10 cellular contexts compared by ENCODE assay signal in genomic region chr4:169080970-169081369, GRCh38.
DNase-seq lines count a peak whose midpoint lies in the region; ATAC-seq, FAIRE-seq and TF ChIP-seq lines count a peak whose summit lies in the region.
"Had no signal": no experiment of that assay in that cellular context is flagged by ENCODE, and none has a peak within 500 bp of the region (broad histone marks: within the 10 kb centered on the region; RNA-seq: fewer than 3 reads in every experiment).

No MANE protein-coding gene starts in this region.

- no peak for TF ChIP-seq POLR2A in ovary (IDR thresholded peaks at IDR 0.05)

- H3K27me3 ChIP-seq in dorsolateral prefrontal cortex, result no peaks in the 10 kb centered on the region
- H3K27me3 ChIP-seq in ovary, result no peaks in the 10 kb centered on the region
- no peaks in the 10 kb centered on the region for H3K27me3 ChIP-seq in small intestine (ENCODE audit: control insufficient read depth in 2 of 2, insufficient read depth in 2 of 2, low read length in 2 of 2)

- H3K4me3 ChIP-seq in dorsolateral prefrontal cortex (peak overlapping the region in 29 of 59 donors; percentile 3 to 36 (median 24)), ovary (no peak overlapping the region), small intestine (ENCODE audit: low read depth in 1 of 2, low read length in 2 of 2) (no peak overlapping the region)

- H3K9me3 ChIP-seq in ovary (no peaks in the 10 kb centered on the region), small intestine (ENCODE audit: control insufficient read depth, low read depth) (no peaks in the 10 kb centered on the region)

- H3K27ac ChIP-seq in dorsolateral prefrontal cortex (peak overlapping the region in 55 of 59 donors; percentile 2 to 86 (median 63)), ovary (peak overlapping the region in 1 of 2 donors; percentile 72), small intestine (ENCODE audit: low read depth in 1 of 2, low read length in 1 of 2) (no peak overlapping the region)

- ATAC-seq in HG03460 (IDR thresholded peaks at IDR 0.05; ENCODE audit: unreplicated experiment), result peak; percentile 1

- H3K4me1 ChIP-seq in ovary (ENCODE audit: insufficient read depth) (peaks cover 6% of the 10 kb centered on the region), small intestine (ENCODE audit: control insufficient read depth in 2 of 2, insufficient read depth in 1 of 2, low read depth in 1 of 2, low read length in 1 of 2) (peaks cover 0 to 5% of the 10 kb centered on the region in 2 donors)

- intact Hi-C loops in dorsolateral prefrontal cortex (cut with DNase I), result no loop called here
- intact Hi-C loops in ovary (cut with DNase I), result no loop called here

- peak; percentile 37 for DNase-seq in EL
- no peak for DNase-seq in dorsolateral prefrontal cortex
- DNase-seq in ovary, result peak in 3 of 5 donors; percentile 48 to 82 (median 61)
- DNase-seq in small intestine, result no peak
- DNase-seq in mesenteric fat pad (ENCODE audit: low spot score), result no peak
- no peak for DNase-seq in NCI-H2029 (lab: John Stamatoyannopoulos, UW)
- DNase-seq in central memory CD4-positive, alpha-beta T cell, result no peak
- DNase-seq: mesendoderm; stimulated activated CD8-positive, alpha-beta memory T cell treated with anti-CD3 and anti-CD28 coated beads, Interleukin-4, amount 100 ng/mL, for 48 hours had no signal

- no peak for FAIRE-seq in small intestine (lab: Jason Lieb, UNC)

- no peak for TF ChIP-seq EP300 in ovary (IDR thresholded peaks at IDR 0.05)

- WGBS in ovary, 3 donors, result 0 to 1% (median 0%) methylated on average over 2 of the region's 2 CpGs
- WGBS in small intestine, 3 donors, result 22 to 37% (median 33%) methylated on average over 2 of the region's 2 CpGs

- TF ChIP-seq CTCF in dorsolateral prefrontal cortex (IDR thresholded peaks at IDR 0.05 in 54 of 56, conservative IDR thresholded peaks at IDR 0.05 in 2 of 56; ENCODE audit: low read depth in 1 of 56, partially characterized antibody in 56 of 56), result no peak
- TF ChIP-seq CTCF in ovary (IDR thresholded peaks at IDR 0.05), result no peak

- H3K36me3 ChIP-seq in ovary (no peaks in the 10 kb centered on the region), small intestine (ENCODE audit: control insufficient read depth in 2 of 2, insufficient read depth in 2 of 2, low read length in 2 of 2) (no peaks in the 10 kb centered on the region)

Comparison
In these comparisons a context has a peak if more than half of its experiments do, and no peak if none do; other contexts are left out.
1. DNase-seq: peak in EL (single experiment) and ovary (3 of 5); none in dorsolateral prefrontal cortex (0 of 10), small intestine (single experiment), mesenteric fat pad (single experiment), NCI-H2029 (single experiment) and central memory CD4-positive, alpha-beta T cell (single experiment).
2. H3K27ac ChIP-seq: peak in dorsolateral prefrontal cortex (55 of 59); none in small intestine (0 of 2).